ENCODE assay signal across 10 cellular contexts in genomic region chr17:80847506-80848230, GRCh38.
DNase-seq lines count a peak whose midpoint lies in the region; ATAC-seq lines count a peak whose summit lies in the region.
"Had no signal": no experiment of that assay in that cellular context is flagged by ENCODE, and none has a peak within 500 bp of the region (broad histone marks: within the 10 kb centered on the region; RNA-seq: fewer than 3 reads in every experiment).

No MANE protein-coding gene starts in this region.

- no peak overlapping the region for H3K27ac ChIP-seq in duodenal mucosa (ENCODE audit: low read depth, low read length)

- peaks cover 3% of the 10 kb centered on the region for H3K36me3 Mint-ChIP-seq in IgD-negative memory B cell
- peaks cover 66% of the 10 kb centered on the region for H3K36me3 Mint-ChIP-seq in activated CD8-positive, alpha-beta T cell treated with anti-CD3 and anti-CD28 coated beads, Interleukin-2, amount 10 ng/mL, durations not matched to agents 7 days and 5 days (ENCODE audit: low read depth)

- H3K9me3 Mint-ChIP-seq in IgD-negative memory B cell = no peaks in the 10 kb centered on the region
- no peaks in the 10 kb centered on the region for H3K9me3 Mint-ChIP-seq in activated CD8-positive, alpha-beta T cell treated with anti-CD3 and anti-CD28 coated beads, Interleukin-2, amount 10 ng/mL, durations not matched to agents 7 days and 5 days (ENCODE audit: insufficient read depth)
- H3K9me3 Mint-ChIP-seq: H9 had no signal

- CTCF ChIA-PET in activated CD8-positive, alpha-beta T cell treated with anti-CD3 and anti-CD28 coated beads, Interleukin-2, amount 10 ng/mL, durations not matched to agents 7 days and 5 days (lab: Charles Lee) = interaction anchor here (1.0 to 3.2 kb wide), 8 partner anchors 9 to 421 kb away, joined by 3 to 11 read pairs (median 4); no protein-coding TSS in a partner anchor

- H3K27me3 ChIP-seq in duodenal mucosa (ENCODE audit: control insufficient read depth in 1 of 2, insufficient read depth in 2 of 2, low read length in 2 of 2) = no peaks in the 10 kb centered on the region

- H3K9ac ChIP-seq in duodenal mucosa (ENCODE audit: low read depth in 1 of 2, low read length in 2 of 2) = no peak overlapping the region

- peak; percentile 91 for ATAC-seq in activated CD8-positive, alpha-beta T cell treated with anti-CD3 and anti-CD28 coated beads, Interleukin-2, amount 10 ng/mL, durations not matched to agents 7 days and 5 days
- ATAC-seq in HG03432 (IDR thresholded peaks at IDR 0.05; ENCODE audit: unreplicated experiment) (no peak), HG03039 (IDR thresholded peaks at IDR 0.05; ENCODE audit: unreplicated experiment) (no peak)

- peak overlapping the region in 2 of 4 donors; percentile 23 to 80 for H3K4me3 Mint-ChIP-seq in IgD-negative memory B cell
- peak overlapping the region; percentile 8 for H3K4me3 Mint-ChIP-seq in activated CD8-positive, alpha-beta T cell treated with anti-CD3 and anti-CD28 coated beads, Interleukin-2, amount 10 ng/mL, durations not matched to agents 7 days and 5 days
- H3K4me3 Mint-ChIP-seq: H9 had no signal

- peak overlapping the region; percentile 38 to 43 for H3K4me3 ChIP-seq in duodenal mucosa (ENCODE audit: low read depth in 1 of 2, low read length in 2 of 2)

- DNase-seq in activated CD8-positive, alpha-beta T cell treated with anti-CD3 and anti-CD28 coated beads, Interleukin-2, amount 10 ng/mL, durations not matched to agents 7 days and 5 days = peak; percentile 90
- peak; percentile 28 for DNase-seq in stimulated activated CD8-positive, alpha-beta memory T cell treated with anti-CD3 and anti-CD28 coated beads, Interleukin-12 subunit alpha, Interleukin-12 subunit beta, amount 100 ng/mL, for 24 hours (ENCODE audit: extremely low read depth)
- DNase-seq in SW 1271 (lab: John Stamatoyannopoulos, UW) = no peak
- no peak for DNase-seq in DMS 273 (lab: John Stamatoyannopoulos, UW; ENCODE audit: unreplicated experiment)
- DNase-seq: H9, NCI-H226 had no signal

- H3K4me1 Mint-ChIP-seq in IgD-negative memory B cell = peaks cover 24 to 32% (median 28%) of the 10 kb centered on the region in 3 donors
- peaks cover 85% of the 10 kb centered on the region for H3K4me1 Mint-ChIP-seq in activated CD8-positive, alpha-beta T cell treated with anti-CD3 and anti-CD28 coated beads, Interleukin-2, amount 10 ng/mL, durations not matched to agents 7 days and 5 days (ENCODE audit: low read depth)

- peaks cover 17 to 21% of the 10 kb centered on the region in 2 donors for H3K4me1 ChIP-seq in duodenal mucosa (ENCODE audit: control insufficient read depth in 1 of 2, insufficient read depth in 2 of 2, low read length in 2 of 2)

- H3K9me3 ChIP-seq in duodenal mucosa (ENCODE audit: control insufficient read depth in 1 of 2, low read length in 2 of 2) = no peaks in the 10 kb centered on the region

- peak overlapping the region in 2 of 3 donors; percentile 31 to 62 for H3K27ac Mint-ChIP-seq in IgD-negative memory B cell
- peak overlapping the region; percentile 97 for H3K27ac Mint-ChIP-seq in activated CD8-positive, alpha-beta T cell treated with anti-CD3 and anti-CD28 coated beads, Interleukin-2, amount 10 ng/mL, durations not matched to agents 7 days and 5 days

- POLR2A ChIA-PET in activated CD8-positive, alpha-beta T cell treated with anti-CD3 and anti-CD28 coated beads, Interleukin-2, amount 10 ng/mL, durations not matched to agents 7 days and 5 days (lab: Charles Lee) = interaction anchor here (0.7 to 3.4 kb wide), 11 partner anchors 9 to 139 kb away, joined by 3 to 30 read pairs (median 3); no protein-coding TSS in a partner anchor

- H3K27me3 Mint-ChIP-seq in IgD-negative memory B cell = peaks cover 1% of the 10 kb centered on the region
- no peaks in the 10 kb centered on the region for H3K27me3 Mint-ChIP-seq in activated CD8-positive, alpha-beta T cell treated with anti-CD3 and anti-CD28 coated beads, Interleukin-2, amount 10 ng/mL, durations not matched to agents 7 days and 5 days (ENCODE audit: low read depth)

- peaks cover 1 to 14% of the 10 kb centered on the region in 2 donors for H3K36me3 ChIP-seq in duodenal mucosa (ENCODE audit: control insufficient read depth in 1 of 2, insufficient read depth in 2 of 2, low read length in 2 of 2)

Comparison
In these comparisons a context has a peak if more than half of its experiments do, and no peak if none do; other contexts are left out.
1. DNase-seq: peak in activated CD8-positive, alpha-beta T cell treated with anti-CD3 and anti-CD28 coated beads, Interleukin-2, amount 10 ng/mL, durations not matched to agents 7 days and 5 days (single experiment) and stimulated activated CD8-positive, alpha-beta memory T cell treated with anti-CD3 and anti-CD28 coated beads, Interleukin-12 subunit alpha, Interleukin-12 subunit beta, amount 100 ng/mL, for 24 hours (single experiment); none in SW 1271 (0 of 2) and DMS 273 (single experiment).